1 cellular context compared by ENCODE assay signal in genomic region chr20:52313335-52313963, GRCh38.
TF ChIP-seq lines count a peak whose summit lies in the region.

No MANE protein-coding gene starts in this region.

TF ChIP-seq in HepG2, 621 proteins besides CTCF, POLR2A, EP300 and RAD21 (continued from another document and continues in another):
- no peak for TF ChIP-seq ARID5B (CRISPR knock-in tag; IDR thresholded peaks at IDR 0.05)
- peak; percentile 71 for TF ChIP-seq TEAD3 (CRISPR knock-in tag; optimal IDR thresholded peaks at IDR 0.05; ENCODE audit: borderline replicate concordance)
- no peak for TF ChIP-seq NR2C2 (CRISPR knock-in tag; IDR thresholded peaks at IDR 0.05; ENCODE audit: borderline replicate concordance)
- no peak for TF ChIP-seq ZNF317 (CRISPR knock-in tag; IDR thresholded peaks at IDR 0.05)
- peak; percentile 38; the same call in 1 of the 2 replicates for TF ChIP-seq RFX5 (IDR thresholded peaks at IDR 0.05; ENCODE audit: low read depth, low read length)
- TF ChIP-seq ADNP (CRISPR knock-in tag; IDR thresholded peaks at IDR 0.05): no peak
- TF ChIP-seq GFI1 (CRISPR knock-in tag; IDR thresholded peaks at IDR 0.05; ENCODE audit: borderline replicate concordance): 0 out of 2 replicates have a peak, but pooled peaks have one; percentile 24
- no peak for TF ChIP-seq ZNF629 (CRISPR knock-in tag; conservative IDR thresholded peaks at IDR 0.05)
- TF ChIP-seq ZNF709 (CRISPR knock-in tag; IDR thresholded peaks at IDR 0.05): no peak
- TF ChIP-seq ZNF574 (CRISPR knock-in tag; IDR thresholded peaks at IDR 0.05): 0 out of 2 replicates have a peak, but pooled peaks have one; percentile 32
- no peak for TF ChIP-seq ZNF564 (CRISPR knock-in tag; IDR thresholded peaks at IDR 0.05)
- peak; percentile 67 for TF ChIP-seq XRCC5 (optimal IDR thresholded peaks at IDR 0.05; ENCODE audit: low read length)
- no peak for TF ChIP-seq ZNF143 (CRISPR knock-in tag; IDR thresholded peaks at IDR 0.05)
- peak; percentile 24 for TF ChIP-seq ASH2L (IDR thresholded peaks at IDR 0.05; ENCODE audit: insufficient read length, low read depth, low read length)
- TF ChIP-seq NRL (CRISPR knock-in tag; IDR thresholded peaks at IDR 0.05; ENCODE audit: borderline replicate concordance): no peak
- TF ChIP-seq NFKB2 (CRISPR knock-in tag; IDR thresholded peaks at IDR 0.05; ENCODE audit: borderline replicate concordance): no peak
- TF ChIP-seq TEAD2 (CRISPR knock-in tag; IDR thresholded peaks at IDR 0.05): no peak
- no peak for TF ChIP-seq U2AF1 (optimal IDR thresholded peaks at IDR 0.05; ENCODE audit: low read depth, low read length)
- TF ChIP-seq ZNF24 (IDR thresholded peaks at IDR 0.05): no peak
- peak; percentile 82 for TF ChIP-seq MAFG (CRISPR knock-in tag; IDR thresholded peaks at IDR 0.05)
- no peak for TF ChIP-seq KDM1A (CRISPR knock-in tag; IDR thresholded peaks at IDR 0.05)
- TF ChIP-seq SOX5 (CRISPR knock-in tag; IDR thresholded peaks at IDR 0.05; ENCODE audit: borderline replicate concordance): no peak
- TF ChIP-seq, protein P1, sequence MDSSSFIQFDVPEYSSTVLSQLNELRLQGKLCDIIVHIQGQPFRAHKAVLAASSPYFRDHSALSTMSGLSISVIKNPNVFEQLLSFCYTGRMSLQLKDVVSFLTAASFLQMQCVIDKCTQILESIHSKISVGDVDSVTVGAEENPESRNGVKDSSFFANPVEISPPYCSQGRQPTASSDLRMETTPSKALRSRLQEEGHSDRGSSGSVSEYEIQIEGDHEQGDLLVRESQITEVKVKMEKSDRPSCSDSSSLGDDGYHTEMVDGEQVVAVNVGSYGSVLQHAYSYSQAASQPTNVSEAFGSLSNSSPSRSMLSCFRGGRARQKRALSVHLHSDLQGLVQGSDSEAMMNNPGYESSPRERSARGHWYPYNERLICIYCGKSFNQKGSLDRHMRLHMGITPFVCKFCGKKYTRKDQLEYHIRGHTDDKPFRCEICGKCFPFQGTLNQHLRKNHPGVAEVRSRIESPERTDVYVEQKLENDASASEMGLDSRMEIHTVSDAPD (CRISPR knock-in tag; IDR thresholded peaks at IDR 0.05): no peak
- TF ChIP-seq, protein P2, sequence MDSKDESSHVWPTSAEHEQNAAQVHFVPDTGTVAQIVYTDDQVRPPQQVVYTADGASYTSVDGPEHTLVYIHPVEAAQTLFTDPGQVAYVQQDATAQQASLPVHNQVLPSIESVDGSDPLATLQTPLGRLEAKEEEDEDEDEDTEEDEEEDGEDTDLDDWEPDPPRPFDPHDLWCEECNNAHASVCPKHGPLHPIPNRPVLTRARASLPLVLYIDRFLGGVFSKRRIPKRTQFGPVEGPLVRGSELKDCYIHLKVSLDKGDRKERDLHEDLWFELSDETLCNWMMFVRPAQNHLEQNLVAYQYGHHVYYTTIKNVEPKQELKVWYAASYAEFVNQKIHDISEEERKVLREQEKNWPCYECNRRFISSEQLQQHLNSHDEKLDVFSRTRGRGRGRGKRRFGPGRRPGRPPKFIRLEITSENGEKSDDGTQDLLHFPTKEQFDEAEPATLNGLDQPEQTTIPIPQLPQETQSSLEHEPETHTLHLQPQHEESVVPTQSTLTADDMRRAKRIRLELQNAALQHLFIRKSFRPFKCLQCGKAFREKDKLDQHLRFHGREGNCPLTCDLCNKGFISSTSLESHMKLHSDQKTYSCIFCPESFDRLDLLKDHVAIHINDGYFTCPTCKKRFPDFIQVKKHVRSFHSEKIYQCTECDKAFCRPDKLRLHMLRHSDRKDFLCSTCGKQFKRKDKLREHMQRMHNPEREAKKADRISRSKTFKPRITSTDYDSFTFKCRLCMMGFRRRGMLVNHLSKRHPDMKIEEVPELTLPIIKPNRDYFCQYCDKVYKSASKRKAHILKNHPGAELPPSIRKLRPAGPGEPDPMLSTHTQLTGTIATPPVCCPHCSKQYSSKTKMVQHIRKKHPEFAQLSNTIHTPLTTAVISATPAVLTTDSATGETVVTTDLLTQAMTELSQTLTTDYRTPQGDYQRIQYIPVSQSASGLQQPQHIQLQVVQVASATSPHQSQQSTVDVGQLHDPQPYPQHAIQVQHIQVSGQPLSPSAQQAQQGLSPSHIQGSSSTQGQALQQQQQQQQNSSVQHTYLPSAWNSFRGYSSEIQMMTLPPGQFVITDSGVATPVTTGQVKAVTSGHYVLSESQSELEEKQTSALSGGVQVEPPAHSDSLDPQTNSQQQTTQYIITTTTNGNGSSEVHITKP (CRISPR knock-in tag; IDR thresholded peaks at IDR 0.05; ENCODE audit: low read depth): no peak
- TF ChIP-seq ZMYM4 (CRISPR knock-in tag; IDR thresholded peaks at IDR 0.05): 0 out of 2 replicates have a peak, but pooled peaks have one; percentile 41
- no peak for TF ChIP-seq ZNF543 (CRISPR knock-in tag; IDR thresholded peaks at IDR 0.05)
- TF ChIP-seq HMGXB4 (CRISPR knock-in tag; IDR thresholded peaks at IDR 0.05; ENCODE audit: borderline replicate concordance in 1 of 2, low read depth in 1 of 2): peak in 1 of 2 experiments; percentile 35; a peak in 1 of 4 replicates
- TF ChIP-seq, protein P3, sequence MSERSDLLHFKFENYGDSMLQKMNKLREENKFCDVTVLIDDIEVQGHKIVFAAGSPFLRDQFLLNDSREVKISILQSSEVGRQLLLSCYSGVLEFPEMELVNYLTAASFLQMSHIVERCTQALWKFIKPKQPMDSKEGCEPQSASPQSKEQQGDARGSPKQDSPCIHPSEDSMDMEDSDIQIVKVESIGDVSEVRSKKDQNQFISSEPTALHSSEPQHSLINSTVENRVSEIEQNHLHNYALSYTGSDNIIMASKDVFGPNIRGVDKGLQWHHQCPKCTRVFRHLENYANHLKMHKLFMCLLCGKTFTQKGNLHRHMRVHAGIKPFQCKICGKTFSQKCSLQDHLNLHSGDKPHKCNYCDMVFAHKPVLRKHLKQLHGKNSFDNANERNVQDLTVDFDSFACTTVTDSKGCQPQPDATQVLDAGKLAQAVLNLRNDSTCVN (CRISPR knock-in tag; IDR thresholded peaks at IDR 0.05; ENCODE audit: borderline replicate concordance): no peak
- TF ChIP-seq MAFF (IDR thresholded peaks at IDR 0.05; ENCODE audit: low read depth, low read length): peak; percentile 99
- TF ChIP-seq HIVEP1 (CRISPR knock-in tag; IDR thresholded peaks at IDR 0.05): no peak
- TF ChIP-seq AKNA (CRISPR knock-in tag; IDR thresholded peaks at IDR 0.05; ENCODE audit: borderline replicate concordance): no peak
- TF ChIP-seq THRA (CRISPR knock-in tag; IDR thresholded peaks at IDR 0.05; ENCODE audit: borderline replicate concordance): no peak
- 0 out of 2 replicates have a peak, but pooled peaks have one; percentile 32 for TF ChIP-seq XBP1 (CRISPR knock-in tag; IDR thresholded peaks at IDR 0.05)
